24 cellular contexts compared by ENCODE assay signal in the genomic region with DNA sequence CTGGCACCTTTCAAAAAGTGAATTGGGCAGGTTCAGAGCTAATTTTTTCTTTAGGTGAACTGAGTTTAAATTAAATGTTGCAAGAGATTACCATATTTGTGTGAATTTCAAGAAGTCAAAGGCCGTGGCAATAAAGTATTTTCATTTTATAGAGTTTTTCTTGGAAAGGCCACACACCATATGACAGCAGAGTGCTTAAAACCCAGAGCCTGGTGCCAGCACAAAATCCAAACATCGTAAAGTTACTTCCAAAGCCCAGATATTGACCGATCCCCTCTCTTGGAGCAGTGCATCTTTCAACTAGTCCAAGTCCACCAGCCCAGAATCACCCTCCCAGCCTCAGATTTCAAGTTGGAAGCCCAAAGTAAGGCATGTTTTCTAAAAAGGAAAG.
DNase-seq lines count a peak whose midpoint lies in the region; ATAC-seq, FAIRE-seq and TF ChIP-seq lines count a peak whose summit lies in the region.
"Had no signal": no experiment of that assay in that cellular context is flagged by ENCODE, and none has a peak within 500 bp of the region (broad histone marks: within the 10 kb centered on the region; RNA-seq: fewer than 3 reads in every experiment).

No MANE protein-coding gene starts in this region.

- H3K4me1 ChIP-seq in astrocyte (ENCODE audit: insufficient read depth, low read length) = peaks cover 35% of the 10 kb centered on the region
- H3K4me1 ChIP-seq in mucosa of descending colon (ENCODE audit: low read depth) = peaks cover 12% of the 10 kb centered on the region
- peaks cover 0 to 61% (median 44%) of the 10 kb centered on the region in 4 donors for H3K4me1 ChIP-seq in tibial artery
- H3K4me1 ChIP-seq in mesendoderm (ENCODE audit: control insufficient read depth, low read depth, low read length) = peaks cover 5% of the 10 kb centered on the region

- H2AK5ac ChIP-seq in mesendoderm (ENCODE audit: low read length) = no peak overlapping the region

- no peak overlapping the region; the same call in 1 of the 2 replicates for H3K4me3 Mint-ChIP-seq in HFFc6
- H3K4me3 Mint-ChIP-seq in astrocyte (ENCODE audit: unreplicated experiment) = no peak overlapping the region
- H3K4me3 Mint-ChIP-seq: activated CD4-positive, alpha-beta memory T cell treated with anti-CD3 and anti-CD28 coated beads, Interleukin-2, amount 10 ng/mL, durations not matched to agents 7 days and 5 days had no signal

- no peak overlapping the region for H2AFZ ChIP-seq in astrocyte (ENCODE audit: low read depth, low read length)

- no peak overlapping the region for H4K5ac ChIP-seq in mesendoderm (ENCODE audit: low read length)

- H3K9ac ChIP-seq in astrocyte (ENCODE audit: low read length) (no peak overlapping the region), mesendoderm (ENCODE audit: low read length) (no peak overlapping the region)

- no peak overlapping the region for H2BK5ac ChIP-seq in mesendoderm (ENCODE audit: low read length)

- no CpG with 5 or more reads among the region's 3 CpGs for WGBS in mesendoderm (ENCODE audit: extremely low coverage, insufficient coverage, low lambda C conversion rate)

- H3K27ac Mint-ChIP-seq in HFFc6 (peak overlapping the region; percentile 54), astrocyte (ENCODE audit: unreplicated experiment) (no peak overlapping the region)
- H3K27ac Mint-ChIP-seq: activated CD4-positive, alpha-beta memory T cell treated with anti-CD3 and anti-CD28 coated beads, Interleukin-2, amount 10 ng/mL, durations not matched to agents 7 days and 5 days had no signal

- H3K79me1 ChIP-seq in mesendoderm (ENCODE audit: low read length) = no peaks in the 10 kb centered on the region

- H3K27me3 ChIP-seq in astrocyte (ENCODE audit: insufficient read depth, low read length) (no peaks in the 10 kb centered on the region), tibial artery (no peaks in the 10 kb centered on the region), mesendoderm (ENCODE audit: insufficient read depth, low read length, poor library complexity) (no peaks in the 10 kb centered on the region)
- H3K27me3 ChIP-seq: esophagus squamous epithelium had no signal

- H3K56ac ChIP-seq in mesendoderm (ENCODE audit: low read length) = no peak overlapping the region

- no peak overlapping the region for H2BK15ac ChIP-seq in mesendoderm (replicated peaks; ENCODE audit: low read depth)

- H3K4ac ChIP-seq in mesendoderm (ENCODE audit: low read depth, low read length) = no peak overlapping the region

- H2BK120ac ChIP-seq in mesendoderm (ENCODE audit: low read depth, low read length) = no peak overlapping the region

- no peaks in the 10 kb centered on the region; the same call in 1 of the 2 replicates for H3K36me3 Mint-ChIP-seq in HFFc6 (ENCODE audit: low read depth)
- H3K36me3 Mint-ChIP-seq in astrocyte (ENCODE audit: low read depth, unreplicated experiment) = peaks cover 1% of the 10 kb centered on the region

- H3K4me3 ChIP-seq in astrocyte (ENCODE audit: insufficient read depth, low read depth, low read length) (no peak overlapping the region), mucosa of descending colon (no peak overlapping the region), tibial artery (no peak overlapping the region), mesendoderm (ENCODE audit: low read length) (no peak overlapping the region)
- H3K4me3 ChIP-seq: esophagus squamous epithelium had no signal

- peaks cover 37% of the 10 kb centered on the region for H3K4me1 Mint-ChIP-seq in HFFc6 (ENCODE audit: low read depth)
- H3K4me1 Mint-ChIP-seq in astrocyte (ENCODE audit: low read depth, unreplicated experiment) = peaks cover 32% of the 10 kb centered on the region

- no peaks in the 10 kb centered on the region for H4K20me1 ChIP-seq in astrocyte (ENCODE audit: insufficient read depth, low read length)

- H3K36me3 ChIP-seq in astrocyte (ENCODE audit: insufficient read depth, low read length) (no peaks in the 10 kb centered on the region), mucosa of descending colon (ENCODE audit: low read depth) (no peaks in the 10 kb centered on the region), tibial artery (no peaks in the 10 kb centered on the region), mesendoderm (ENCODE audit: control insufficient read depth, insufficient read depth, low read length) (no peaks in the 10 kb centered on the region)
- H3K36me3 ChIP-seq: esophagus squamous epithelium had no signal

- H3K79me2 ChIP-seq in astrocyte (ENCODE audit: insufficient read depth, low read length) = no peaks in the 10 kb centered on the region
- H3K79me2 ChIP-seq in mesendoderm (ENCODE audit: control insufficient read depth, insufficient read depth, low read length) = no peaks in the 10 kb centered on the region

- ATAC-seq in mucosa of descending colon (peak; percentile 24), GM21825 (IDR thresholded peaks at IDR 0.05; ENCODE audit: unreplicated experiment) (no peak), HG02981 (IDR thresholded peaks at IDR 0.05; ENCODE audit: unreplicated experiment) (no peak)

- no peak for FAIRE-seq in astrocyte (lab: Jason Lieb, UNC)
- FAIRE-seq: GM12892, HTR-8/SVneo had no signal

- H3K27me3 Mint-ChIP-seq in HFFc6 (ENCODE audit: insufficient read depth) (peaks cover 3% of the 10 kb centered on the region), astrocyte (ENCODE audit: low read depth, unreplicated experiment) (no peaks in the 10 kb centered on the region)
- H3K27me3 Mint-ChIP-seq: activated CD4-positive, alpha-beta memory T cell treated with anti-CD3 and anti-CD28 coated beads, Interleukin-2, amount 10 ng/mL, durations not matched to agents 7 days and 5 days had no signal

- intact Hi-C loops in mucosa of descending colon (cut with DNase I, micrococcal nuclease) (loop anchor here in 1 of 2 donors (10.0 kb wide), 1 partner anchor 166 kb away; a partner anchor contains a TSS), tibial artery (cut with DNase I; ENCODE audit: low total_unique reads) (loop anchor here (10.0 kb wide), 1 partner anchor 86 kb away; no protein-coding TSS in a partner anchor)

- H3K23ac ChIP-seq in mesendoderm (ENCODE audit: low read length) = no peak overlapping the region

- DNase-seq in HFFc6 (no peak), astrocyte (ENCODE audit: low read depth) (no peak), mucosa of descending colon (no peak), tibial artery (no peak), mesendoderm (no peak), inferior parietal cortex (ENCODE audit: extremely low spot score) (no peak)
- DNase-seq: activated CD4-positive, alpha-beta memory T cell treated with anti-CD3 and anti-CD28 coated beads, Interleukin-2, amount 10 ng/mL, durations not matched to agents 7 days and 5 days; activated naive CD4-positive, alpha-beta T cell treated with Interleukin-2 at 50 U/mL for 16 hours; activated T-cell treated with anti-CD3 and anti-CD28 coated beads for 4 hours; amygdala; effector CD8-positive, alpha-beta T cell; esophagus squamous epithelium; H7; Karpas-422; NCI-H1092; NCI-H2081; NCI-H524; stimulated activated CD4-positive, alpha-beta T cell treated with anti-CD3 and anti-CD28 coated beads, Interleukin-12 subunit alpha, Interleukin-12 subunit beta, amount 100 ng/mL, for 4 hours; substantia nigra had no signal

- H4K8ac ChIP-seq in mesendoderm (ENCODE audit: low read depth, low read length) = no peak overlapping the region

- no peaks in the 10 kb centered on the region for H3K9me3 ChIP-seq in astrocyte (ENCODE audit: insufficient read depth, low read depth, low read length)
- no peaks in the 10 kb centered on the region for H3K9me3 ChIP-seq in mucosa of descending colon
- no peaks in the 10 kb centered on the region for H3K9me3 ChIP-seq in tibial artery
- H3K9me3 ChIP-seq: esophagus squamous epithelium had no signal

- H3K27ac ChIP-seq in astrocyte (ENCODE audit: low read depth, low read length) (peak overlapping the region; percentile 74), tibial artery (peak overlapping the region; percentile 71 to 79), mesendoderm (ENCODE audit: low read depth, low read length) (no peak overlapping the region)
- H3K27ac ChIP-seq: RWPE1 had no signal

- TF ChIP-seq CTCF in HFFc6 (IDR thresholded peaks at IDR 0.05) = no peak
- TF ChIP-seq CTCF in astrocyte (IDR thresholded peaks at IDR 0.05; ENCODE audit: insufficient read depth, low read depth, low read length) = no peak
- no peak for TF ChIP-seq CTCF in mucosa of descending colon (IDR thresholded peaks at IDR 0.05)
- no peak for TF ChIP-seq CTCF in tibial artery (IDR thresholded peaks at IDR 0.05)

- H3K4me2 ChIP-seq in astrocyte (ENCODE audit: low read length) = peak overlapping the region; percentile 65
- H3K4me2 ChIP-seq in mesendoderm (ENCODE audit: low read length) = no peak overlapping the region

- H3K9me3 Mint-ChIP-seq in HFFc6 = no peaks in the 10 kb centered on the region
- H3K9me3 Mint-ChIP-seq in astrocyte (ENCODE audit: unreplicated experiment) = no peaks in the 10 kb centered on the region
- H3K9me3 Mint-ChIP-seq: activated CD4-positive, alpha-beta memory T cell treated with anti-CD3 and anti-CD28 coated beads, Interleukin-2, amount 10 ng/mL, durations not matched to agents 7 days and 5 days had no signal

- H3K18ac ChIP-seq in mesendoderm (ENCODE audit: low read length) = no peak overlapping the region
